ENCODE assay signal across 16 cellular contexts in the genomic region with DNA sequence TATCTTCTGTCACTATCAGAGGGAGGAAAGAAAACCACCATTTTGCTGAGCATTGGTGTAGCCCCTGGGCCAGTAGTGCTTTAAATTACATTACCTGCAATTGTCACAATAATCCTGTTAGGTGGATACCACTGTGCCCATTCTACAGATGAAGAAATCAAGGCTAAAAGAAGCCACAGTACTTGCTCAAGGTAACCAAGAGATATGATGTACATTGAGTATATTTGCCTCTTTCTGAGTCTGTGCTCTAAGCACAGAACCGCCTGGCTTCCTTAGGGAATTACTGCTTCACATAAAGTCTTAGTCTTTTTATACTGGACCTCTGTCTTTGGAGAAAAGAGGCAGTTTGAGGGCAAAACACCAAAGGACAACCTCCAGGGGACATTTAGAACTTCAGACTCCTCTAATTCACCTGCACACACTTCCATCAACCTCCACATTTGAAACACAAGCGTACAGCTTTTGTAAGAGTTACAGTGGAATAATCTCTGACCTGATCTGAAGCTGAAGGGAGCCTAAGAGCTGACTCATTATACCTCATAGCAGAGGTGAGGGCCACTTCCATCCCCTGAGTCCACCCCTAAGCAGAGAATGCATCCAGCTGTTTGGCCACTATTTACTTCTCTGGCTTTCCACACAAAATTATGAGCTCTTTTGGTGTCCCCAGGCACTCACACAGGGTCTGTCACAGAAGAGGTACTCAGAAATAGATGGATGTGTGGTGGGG.
DNase-seq lines count a peak whose midpoint lies in the region; ATAC-seq, FAIRE-seq and TF ChIP-seq lines count a peak whose summit lies in the region.
"Had no signal": no experiment of that assay in that cellular context is flagged by ENCODE, and none has a peak within 500 bp of the region (broad histone marks: within the 10 kb centered on the region; RNA-seq: fewer than 3 reads in every experiment).

No MANE protein-coding gene starts in this region.

- H3K27ac ChIP-seq in GM23248 = peak overlapping the region; percentile 61
- H3K27ac ChIP-seq in GM12878 (ENCODE audit: control insufficient read depth, insufficient read depth) = peak overlapping the region; percentile 13; the same call in 1 of the 2 replicates
- H3K27ac ChIP-seq in left lung = peak overlapping the region; percentile 60 to 84
- peak overlapping the region in 4 of 5 donors; percentile 71 to 86 (median 80) for H3K27ac ChIP-seq in stomach

- RAD21 ChIA-PET in GM12878 (lab: Charles Lee; ENCODE audit: unreplicated experiment) = interaction anchor here (0.6 to 7.8 kb wide), 10 partner anchors 15 to 68 kb away, joined by 3 to 103 read pairs (median 3); a partner anchor contains a TSS

- FAIRE-seq in GM12878 (lab: Jason Lieb, UNC) = no peak

- BruUV-seq in GM12878 (replicated peaks; lab: Mats Ljungman, UMichigan) = no TSS peak

- H3K9ac ChIP-seq in GM23248 (no peak overlapping the region), GM12878 (ENCODE audit: control insufficient read depth, insufficient read depth, low read length) (no peak overlapping the region)

- no peaks in the 10 kb centered on the region for H3K9me2 ChIP-seq in GM23248 (ENCODE audit: insufficient read depth)

- peaks cover 16% of the 10 kb centered on the region for H3F3A ChIP-seq in GM23248 (ENCODE audit: insufficient read depth)

- POLR2A ChIA-PET in GM12878 (lab: Charles Lee) = interaction anchor here (0.7 to 1.4 kb wide), 5 partner anchors 21 to 558 kb away, joined by 3 to 4 read pairs (median 3); no protein-coding TSS in a partner anchor
- POLR2A ChIA-PET in activated CD4-positive, alpha-beta memory T cell treated with anti-CD3 and anti-CD28 coated beads for 36 hours (lab: Charles Lee) = no interaction called here

- intact Hi-C loops in GM12878 (cut with micrococcal nuclease; ENCODE audit: unreplicated experiment) (no loop called here), left lung (cut with DNase I) (no loop called here), stomach (cut with DNase I; ENCODE audit: low total_unique reads) (no loop called here)
- intact Hi-C loops in activated CD4-positive, alpha-beta memory T cell treated with anti-CD3 and anti-CD28 coated beads for 36 hours (cut with micrococcal nuclease) = no loop called here

- DNase-seq in GM23248 = no peak
- DNase-seq in GM12878 (ENCODE audit: low read depth, low spot score) = no peak
- DNase-seq in left lung = no peak
- no peak for DNase-seq in stomach
- no peak for DNase-seq in SW480 (ENCODE audit: low spot score)
- DNase-seq in OCI-M1 (lab: John Stamatoyannopoulos, UW) = no peak
- DNase-seq in activated CD4-positive, alpha-beta memory T cell treated with anti-CD3 and anti-CD28 coated beads for 36 hours = no peak
- DNase-seq: activated naive CD8-positive, alpha-beta T cell treated with anti-CD3 and anti-CD28 coated beads for 36 hours; GF-D8; H7; retina; stimulated activated CD4-positive, alpha-beta T cell treated with anti-CD3 and anti-CD28 coated beads, Interleukin-4, amount 100 ng/mL, for 24 hours had no signal

- no peaks in the 10 kb centered on the region for H3K4me1 Mint-ChIP-seq in activated CD4-positive, alpha-beta memory T cell treated with anti-CD3 and anti-CD28 coated beads for 36 hours (ENCODE audit: low read depth)
- H3K4me1 Mint-ChIP-seq: activated naive CD8-positive, alpha-beta T cell treated with anti-CD3 and anti-CD28 coated beads for 36 hours; stimulated activated effector memory CD8-positive, alpha-beta T cell treated with anti-CD3 and anti-CD28 coated beads, Interleukin-12 subunit alpha, Interleukin-12 subunit beta, amount 100 ng/mL, for 72 hours had no signal

- H3K4me1 ChIP-seq in GM23248 (ENCODE audit: insufficient read depth) (peaks cover 15% of the 10 kb centered on the region; the same call in 1 of the 2 replicates), GM12878 (ENCODE audit: control insufficient read depth, insufficient read depth, low read length) (peaks cover 32% of the 10 kb centered on the region), left lung (peaks cover 13 to 73% of the 10 kb centered on the region in 2 donors), stomach (peaks cover 25 to 55% (median 39%) of the 10 kb centered on the region in 4 donors)

- H3K36me3 ChIP-seq in GM23248 (ENCODE audit: low read depth) = peaks cover 58% of the 10 kb centered on the region
- no peaks in the 10 kb centered on the region for H3K36me3 ChIP-seq in GM12878 (ENCODE audit: control insufficient read depth in 2 of 2, insufficient read depth in 2 of 2, low read length in 1 of 2)
- H3K36me3 ChIP-seq in left lung = peaks cover 0 to 46% of the 10 kb centered on the region in 2 donors
- H3K36me3 ChIP-seq in stomach = peaks cover 13 to 53% (median 43%) of the 10 kb centered on the region in 4 donors

- in situ Hi-C loops in GM23248 (cut with MboI) = no loop called here
- in situ Hi-C loops in GM12878 (cut with MboI) = no loop called here

- no peaks in the 10 kb centered on the region for H3K9me3 Mint-ChIP-seq in activated CD4-positive, alpha-beta memory T cell treated with anti-CD3 and anti-CD28 coated beads for 36 hours
- H3K9me3 Mint-ChIP-seq: activated naive CD8-positive, alpha-beta T cell treated with anti-CD3 and anti-CD28 coated beads for 36 hours; stimulated activated effector memory CD8-positive, alpha-beta T cell treated with anti-CD3 and anti-CD28 coated beads, Interleukin-12 subunit alpha, Interleukin-12 subunit beta, amount 100 ng/mL, for 72 hours had no signal

- H3K27ac Mint-ChIP-seq in activated CD4-positive, alpha-beta memory T cell treated with anti-CD3 and anti-CD28 coated beads for 36 hours = no peak overlapping the region
- H3K27ac Mint-ChIP-seq: activated naive CD8-positive, alpha-beta T cell treated with anti-CD3 and anti-CD28 coated beads for 36 hours; stimulated activated effector memory CD8-positive, alpha-beta T cell treated with anti-CD3 and anti-CD28 coated beads, Interleukin-12 subunit alpha, Interleukin-12 subunit beta, amount 100 ng/mL, for 72 hours had no signal

- H3K4me3 ChIP-seq in GM23248 (no peak overlapping the region), GM12878 (no peak overlapping the region), left lung (no peak overlapping the region), stomach (no peak overlapping the region)
- H3K4me3 ChIP-seq: mucosa of descending colon had no signal

- TF ChIP-seq EP300 in GM12878 (IDR thresholded peaks at IDR 0.05; ENCODE audit: borderline replicate concordance in 1 of 2, control insufficient read depth in 1 of 2, low read depth in 2 of 2, low read length in 2 of 2) (no peak), stomach (IDR thresholded peaks at IDR 0.05) (no peak)

- no peak overlapping the region for H3K4me3 Mint-ChIP-seq in activated CD4-positive, alpha-beta memory T cell treated with anti-CD3 and anti-CD28 coated beads for 36 hours
- H3K4me3 Mint-ChIP-seq: activated naive CD8-positive, alpha-beta T cell treated with anti-CD3 and anti-CD28 coated beads for 36 hours; stimulated activated effector memory CD8-positive, alpha-beta T cell treated with anti-CD3 and anti-CD28 coated beads, Interleukin-12 subunit alpha, Interleukin-12 subunit beta, amount 100 ng/mL, for 72 hours had no signal

- SMC1A ChIA-PET in GM12878 (lab: Charles Lee; ENCODE audit: uncharacterized antibody, unreplicated experiment) = interaction anchor here (0.9 to 7.6 kb wide), 22 partner anchors 9 to 187 kb away, joined by 3 to 74 read pairs (median 6); a partner anchor contains a TSS

- TF ChIP-seq POLR2A in GM12878 (IDR thresholded peaks at IDR 0.05; ENCODE audit: low read depth, low read length) (no peak), stomach (IDR thresholded peaks at IDR 0.05) (no peak)

- no peak overlapping the region for H2AFZ ChIP-seq in GM23248
- no peak overlapping the region for H2AFZ ChIP-seq in GM12878 (ENCODE audit: control insufficient read depth, low read depth, low read length)

- WGBS in GM23248 (ENCODE audit: low coverage in 1 of 2, low lambda C conversion rate in 2 of 2, missing lambda C conversion rate in 2 of 2), 2 experiments = 97 to 100% methylated on average over 2 of the region's 2 CpGs
- WGBS in GM12878 (ENCODE audit: insufficient coverage, insufficient replicate concordance, low lambda C conversion rate, missing lambda C conversion rate) = 76% methylated on average over 2 of the region's 2 CpGs
- 92 to 100% (median 98%) methylated on average over 2 of the region's 2 CpGs for WGBS in stomach, 5 donors

- no peaks in the 10 kb centered on the region for H3K27me3 ChIP-seq in GM23248 (replicated peaks; ENCODE audit: insufficient read depth)
- no peaks in the 10 kb centered on the region; a peak in 2 of 4 replicates for H3K27me3 ChIP-seq in GM12878 (replicated peaks in 1 of 2; ENCODE audit: control insufficient read depth in 2 of 2, insufficient read depth in 2 of 2, low read length in 1 of 2)
- no peaks in the 10 kb centered on the region for H3K27me3 ChIP-seq in left lung
- H3K27me3 ChIP-seq in stomach = no peaks in the 10 kb centered on the region

- no peak for ATAC-seq in GM12878
- no peak for ATAC-seq in left lung
- no peak for ATAC-seq in GM21529 (IDR thresholded peaks at IDR 0.05; ENCODE audit: unreplicated experiment)
- ATAC-seq: SK-N-SH treated with all-trans-retinoic acid at 6 μM for 48 hours; stimulated activated effector memory CD8-positive, alpha-beta T cell treated with anti-CD3 and anti-CD28 coated beads, Interleukin-12 subunit alpha, Interleukin-12 subunit beta, amount 100 ng/mL, for 72 hours had no signal

- no peaks in the 10 kb centered on the region for H3K27me3 Mint-ChIP-seq in activated CD4-positive, alpha-beta memory T cell treated with anti-CD3 and anti-CD28 coated beads for 36 hours

- no peak for TF ChIP-seq RAD21 in GM12878 (IDR thresholded peaks at IDR 0.05; ENCODE audit: insufficient read depth, low read depth, low read length)

- H3K79me2 ChIP-seq in GM23248 (ENCODE audit: insufficient read depth) (peaks cover 7% of the 10 kb centered on the region; the same call in 1 of the 2 replicates), GM12878 (ENCODE audit: control insufficient read depth, insufficient read depth, low read length) (no peaks in the 10 kb centered on the region)

- no peaks in the 10 kb centered on the region for H4K20me1 ChIP-seq in GM23248 (ENCODE audit: insufficient read depth)
- H4K20me1 ChIP-seq in GM12878 (ENCODE audit: control insufficient read depth, insufficient read depth) = no peaks in the 10 kb centered on the region; the same call in 1 of the 2 replicates

- no peak for TF ChIP-seq CTCF in GM12878 (IDR thresholded peaks at IDR 0.05 in 2 of 3, conservative IDR thresholded peaks at IDR 0.05 in 1 of 3; ENCODE audit: control insufficient read depth in 2 of 3, extremely low read depth in 1 of 3, insufficient read depth in 1 of 3, low read depth in 3 of 3, low read length in 3 of 3)
- no peak for TF ChIP-seq CTCF in left lung (IDR thresholded peaks at IDR 0.05)
- no peak for TF ChIP-seq CTCF in stomach (IDR thresholded peaks at IDR 0.05)

- H3K36me3 Mint-ChIP-seq in activated CD4-positive, alpha-beta memory T cell treated with anti-CD3 and anti-CD28 coated beads for 36 hours = no peaks in the 10 kb centered on the region
- H3K36me3 Mint-ChIP-seq: activated naive CD8-positive, alpha-beta T cell treated with anti-CD3 and anti-CD28 coated beads for 36 hours; stimulated activated effector memory CD8-positive, alpha-beta T cell treated with anti-CD3 and anti-CD28 coated beads, Interleukin-12 subunit alpha, Interleukin-12 subunit beta, amount 100 ng/mL, for 72 hours had no signal

- no peaks in the 10 kb centered on the region for H3K9me3 ChIP-seq in GM23248 (ENCODE audit: low read depth)
- no peaks in the 10 kb centered on the region for H3K9me3 ChIP-seq in GM12878 (replicated peaks; ENCODE audit: control insufficient read depth, insufficient read depth, low read length)
- H3K9me3 ChIP-seq in left lung = no peaks in the 10 kb centered on the region
- no peaks in the 10 kb centered on the region for H3K9me3 ChIP-seq in stomach
- H3K9me3 ChIP-seq: mucosa of descending colon had no signal

- CTCF ChIA-PET in GM12878 (lab: Yijun Ruan, JAX) = interaction anchor here (0.6 to 4.5 kb wide), 3 partner anchors 47 to 62 kb away, joined by 3 to 33 read pairs (median 4); a partner anchor contains a TSS
- CTCF ChIA-PET in activated CD4-positive, alpha-beta memory T cell treated with anti-CD3 and anti-CD28 coated beads for 36 hours (lab: Charles Lee) = no interaction called here

- no peak overlapping the region for H3K4me2 ChIP-seq in GM23248 (ENCODE audit: unreplicated experiment)
- H3K4me2 ChIP-seq in GM12878 (ENCODE audit: control insufficient read depth, insufficient read depth) = peak overlapping the region; percentile 39

Comparison
In these comparisons a context has a peak if more than half of its experiments do, and no peak if none do; other contexts are left out.
1. H3K27ac ChIP-seq: peak in every context shown above with its lines; median percentile 80 in stomach; 72 in left lung; 61 in GM23248; 13 in GM12878.